8 cellular contexts compared by ENCODE assay signal in the genomic region with DNA sequence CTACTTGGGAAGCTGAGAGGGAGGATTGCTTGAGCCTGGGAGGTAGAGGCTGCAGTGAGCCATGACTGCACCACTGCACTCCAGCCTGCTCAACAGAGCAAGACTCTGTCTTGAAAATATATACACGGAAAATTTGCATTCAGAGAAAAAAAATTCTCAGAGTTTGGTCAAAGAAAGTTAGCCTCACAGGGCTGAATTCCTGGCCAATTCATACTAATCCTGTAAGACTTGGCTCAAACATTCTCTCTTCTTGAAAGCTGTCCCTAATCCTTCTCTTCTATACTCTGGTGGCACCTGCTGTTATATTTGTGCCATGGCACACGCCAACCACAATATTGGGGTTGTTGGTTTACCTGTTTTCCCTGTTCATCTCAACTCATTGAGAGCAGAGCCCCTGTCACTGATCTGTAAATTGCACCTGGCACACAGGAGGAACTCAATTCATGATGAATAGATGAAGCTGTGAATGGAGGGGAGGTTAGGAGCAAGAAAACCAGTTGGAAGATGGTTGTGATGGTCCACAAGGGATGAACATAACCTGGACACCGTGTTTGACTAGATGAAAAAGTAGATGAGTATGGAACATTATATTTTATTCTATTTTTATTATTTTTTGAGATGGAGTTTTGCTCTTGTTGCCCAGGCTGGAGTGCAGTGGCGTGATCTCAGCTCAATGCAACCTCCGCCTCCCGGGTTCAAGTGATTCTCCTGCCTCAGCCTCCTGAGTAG. TPM values are rescaled to one million over a fixed set of nuclear protein-coding genes. Genes with fewer than 3 reads are reported as not detected.
DNase-seq lines count a peak whose midpoint lies in the region; ATAC-seq and TF ChIP-seq lines count a peak whose summit lies in the region.

No MANE protein-coding gene starts in this region.

- no peak for ATAC-seq in GM19328 (IDR thresholded peaks at IDR 0.05; ENCODE audit: unreplicated experiment)

- no peak overlapping the region for H3K4me3 ChIP-seq in DOHH2 (ENCODE audit: low read length)
- no peak overlapping the region for H3K4me3 ChIP-seq in HL-60 (replicated peaks; ENCODE audit: insufficient read depth, low read length)
- no peak overlapping the region for H3K4me3 ChIP-seq in OCI-LY7 (ENCODE audit: low read depth, low read length, poor library complexity, severe bottlenecking)
- no peak overlapping the region for H3K4me3 ChIP-seq in fibroblast of pulmonary artery (replicated peaks; ENCODE audit: low read depth, low read length)

- H4K20me1 ChIP-seq in DOHH2 (ENCODE audit: control insufficient read depth, insufficient read depth, low read depth, low read length) (no peaks in the 10 kb centered on the region), OCI-LY7 (ENCODE audit: insufficient read depth, low read length) (no peaks in the 10 kb centered on the region)

- H3K36me3 ChIP-seq in DOHH2 (ENCODE audit: control insufficient read depth, low read length) (no peaks in the 10 kb centered on the region), OCI-LY7 (ENCODE audit: insufficient read depth, low read length) (no peaks in the 10 kb centered on the region)

- H3K9me2 ChIP-seq in DOHH2 (replicated peaks; ENCODE audit: control insufficient read depth, low read length) (no peaks in the 10 kb centered on the region), OCI-LY7 (ENCODE audit: insufficient read depth, low read length) (no peaks in the 10 kb centered on the region)

- H3K27ac ChIP-seq in DOHH2 (ENCODE audit: low read depth, low read length) (no peak overlapping the region), HL-60 (replicated peaks) (no peak overlapping the region), OCI-LY7 (ENCODE audit: low read depth, low read length, poor library complexity, severe bottlenecking) (no peak overlapping the region)

- H2AFZ ChIP-seq in OCI-LY7 (ENCODE audit: low read length) = no peak overlapping the region

- DNase-seq in HL-60 (ENCODE audit: low read depth in 1 of 2, low spot score in 1 of 2) (peak in 1 of 2 experiments; percentile 38), OCI-LY7 (ENCODE audit: low spot score) (peak; percentile 38), fibroblast of pulmonary artery (ENCODE audit: low read depth) (peak; percentile 37), GM03348 (ENCODE audit: low spot score) (no peak), medulla oblongata (ENCODE audit: extremely low spot score) (no peak)
- DNase-seq in stimulated activated CD4-positive, alpha-beta T cell treated with anti-CD3 and anti-CD28 coated beads, Interleukin-2, amount 100 ng/mL, for 24 hours = no peak

- BruUV-seq in OCI-LY7 (replicated peaks; lab: Mats Ljungman, UMichigan) = no TSS peak

- intact Hi-C loops in OCI-LY7 (cut with micrococcal nuclease; ENCODE audit: unreplicated experiment) = loop anchor here (1.0 kb wide), 1 partner anchor 168 kb away; no protein-coding TSS in a partner anchor

- H3K9me3 ChIP-seq in DOHH2 (ENCODE audit: control insufficient read depth, insufficient read depth, low read length) (no peaks in the 10 kb centered on the region), OCI-LY7 (ENCODE audit: low read length) (no peaks in the 10 kb centered on the region)

- H3K79me2 ChIP-seq in DOHH2 (ENCODE audit: control insufficient read depth, low read length) (no peaks in the 10 kb centered on the region), OCI-LY7 (ENCODE audit: insufficient read depth, low read depth, low read length) (no peaks in the 10 kb centered on the region)

- no peak overlapping the region for H3K4me2 ChIP-seq in DOHH2 (ENCODE audit: low read length)
- no peak overlapping the region for H3K4me2 ChIP-seq in OCI-LY7 (ENCODE audit: low read length)

- peaks cover 7% of the 10 kb centered on the region for H3K4me1 ChIP-seq in DOHH2 (ENCODE audit: control insufficient read depth, low read length)
- H3K4me1 ChIP-seq in OCI-LY7 (ENCODE audit: insufficient read depth, low read length, poor library complexity, severe bottlenecking) = no peaks in the 10 kb centered on the region

- POLR2A ChIA-PET in OCI-LY7 (lab: Charles Lee) = interaction anchor here (0.8 kb wide), 1 partner anchor 46 kb away, joined by 3 read pairs; no protein-coding TSS in a partner anchor

- no peaks in the 10 kb centered on the region for H3F3A ChIP-seq in DOHH2 (ENCODE audit: control insufficient read depth, insufficient read depth)

- TF ChIP-seq CTCF in DOHH2 (IDR thresholded peaks at IDR 0.05; ENCODE audit: low read depth, low read length, poor library complexity, severe bottlenecking) (peak; percentile 45), HL-60 (IDR thresholded peaks at IDR 0.05; ENCODE audit: insufficient read depth, low read length) (peak; percentile 41), OCI-LY7 (conservative IDR thresholded peaks at IDR 0.05; ENCODE audit: low read length) (peak; percentile 75), fibroblast of pulmonary artery (IDR thresholded peaks at IDR 0.05; ENCODE audit: low read length, missing control alignments) (peak; percentile 26)

- CTCF ChIA-PET in OCI-LY7 (lab: Charles Lee; ENCODE audit: unreplicated experiment) = no interaction called here

- no peaks in the 10 kb centered on the region for H3K27me3 ChIP-seq in DOHH2 (ENCODE audit: control insufficient read depth, low read length)
- H3K27me3 ChIP-seq in HL-60 (ENCODE audit: insufficient read depth, poor library complexity, severe bottlenecking) = no peaks in the 10 kb centered on the region

RNA-seq across cellular contexts. Expression of a gene that starts 36.8 kb away (rescaled TPM):
- 6.4 and 8.7 TPM in 2 replicates for total RNA-seq in OCI-LY7 (2014; rRNA removed; shearing (Covaris generic))
- 17.9 and 19.0 TPM in 2 replicates for total RNA-seq in OCI-LY7 (2022)

RNA-seq across cellular contexts. Expression of a gene that starts 40.7 kb away (rescaled TPM):
- 27.5 and 35.8 TPM in 2 replicates for total RNA-seq in OCI-LY7 (2014; rRNA removed; shearing (Covaris generic))
- total RNA-seq in OCI-LY7 (2022) = 28.6 and 33.1 TPM in 2 replicates

Comparison
In these comparisons a context has a peak if more than half of its experiments do, and no peak if none do; other contexts are left out.
1. DNase-seq: peak in OCI-LY7 (single experiment) and fibroblast of pulmonary artery (single experiment); none in GM03348 (single experiment), medulla oblongata (single experiment) and stimulated activated CD4-positive, alpha-beta T cell treated with anti-CD3 and anti-CD28 coated beads, Interleukin-2, amount 100 ng/mL, for 24 hours (0 of 2).
2. Peak in every context shown above with its lines, with median percentiles within 50 percentile points of each other: CTCF ChIP-seq.